ENCODE assay signal across 25 cellular contexts in the genomic region with DNA sequence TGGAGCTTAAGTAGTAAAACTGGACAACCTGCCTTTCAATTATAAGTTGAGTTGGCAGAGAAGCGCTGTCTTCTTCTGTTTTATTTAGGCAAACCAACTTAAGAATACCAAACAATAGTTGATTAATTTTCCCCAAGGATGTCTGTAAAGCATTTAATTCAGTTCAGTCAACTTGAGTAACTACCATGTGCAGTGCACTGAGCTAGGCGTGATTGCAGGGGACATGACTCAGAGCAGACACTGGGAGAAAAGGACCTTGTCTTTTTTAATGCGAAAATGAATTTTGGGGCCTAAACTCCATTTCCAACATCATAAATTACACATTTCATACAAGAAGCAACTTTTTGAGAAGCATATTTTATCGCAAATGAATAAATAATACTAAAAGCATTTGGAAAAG.
"Had no signal": no experiment of that assay in that cellular context is flagged by ENCODE, and none has a peak within 500 bp of the region (broad histone marks: within the 10 kb centered on the region; RNA-seq: fewer than 3 reads in every experiment).

No MANE protein-coding gene starts in this region.

- H3K4me3 ChIP-seq: heart left ventricle, left ventricle myocardium inferior, lung, spleen, suprapubic skin, tibial artery, upper lobe of right lung had no signal

- H3K36me3 ChIP-seq: spleen, suprapubic skin, upper lobe of right lung had no signal

- DNase-seq: activated CD4-positive, alpha-beta T cell treated with anti-CD3 and anti-CD28 coated beads for 1 hour; activated CD4-positive, alpha-beta T cell treated with anti-CD3 and anti-CD28 coated beads, Interleukin-2, amount 50 U/mL, for 1 hour; activated CD8-positive, alpha-beta T cell treated with anti-CD3 and anti-CD28 coated beads for 36 hours; activated gamma-delta T cell treated with Interleukin-2 at 50 U/mL for 16 hours; activated naive CD4-positive, alpha-beta T cell treated with anti-CD3 and anti-CD28 coated beads, Interleukin-2, amount 50 U/mL, for 16 hours; activated T-cell treated with anti-CD3 and anti-CD28 coated beads, Interleukin-2, amount 50 U/mL, for 4 hours; amygdala; endodermal cell; heart left ventricle; hypothalamus; left ventricle myocardium inferior; mesendoderm; posterior cingulate gyrus; right cardiac atrium; spleen; stimulated activated naive CD4-positive, alpha-beta T cell; T-helper 17 cell; T1000; tibial artery; upper lobe of right lung had no signal

- H3K27me3 ChIP-seq: heart left ventricle, spleen, suprapubic skin, tibial artery, upper lobe of right lung had no signal

- H3K9me3 ChIP-seq: tibial artery, upper lobe of right lung had no signal

- ATAC-seq: activated CD8-positive, alpha-beta T cell treated with anti-CD3 and anti-CD28 coated beads for 36 hours; activated T-cell treated with anti-CD3 and anti-CD28 coated beads, Interleukin-2, amount 50 U/mL, for 4 hours; activated T-helper 17 cell treated with anti-CD3 and anti-CD28 coated beads, Interleukin-2, amount 50 U/mL, for 72 hours; esophagus mucosa; heart left ventricle; right cardiac atrium; T-helper 17 cell; upper lobe of right lung; WTC11 had no signal

- H3K4me1 ChIP-seq: suprapubic skin, upper lobe of right lung had no signal

- H3K27ac ChIP-seq: heart left ventricle, left ventricle myocardium inferior, spleen, suprapubic skin, tibial artery, upper lobe of right lung had no signal
